In genomic region chr11:13334068-13334785, GRCh38 we compare ENCODE assay signal across 13 cellular contexts. TPM values are rescaled to one million over a fixed set of nuclear protein-coding genes. Genes with fewer than 3 reads are reported as not detected.
DNase-seq lines count a peak whose midpoint lies in the region; ATAC-seq and TF ChIP-seq lines count a peak whose summit lies in the region.
"Had no signal": no experiment of that assay in that cellular context is flagged by ENCODE, and none has a peak within 500 bp of the region (broad histone marks: within the 10 kb centered on the region; RNA-seq: fewer than 3 reads in every experiment).

No MANE protein-coding gene starts in this region.

- peaks cover 87% of the 10 kb centered on the region for H3K4me1 Mint-ChIP-seq in CD4-positive, alpha-beta T cell (ENCODE audit: low read depth)
- peaks cover 83% of the 10 kb centered on the region for H3K4me1 Mint-ChIP-seq in HFFc6 (ENCODE audit: low read depth)
- H3K4me1 Mint-ChIP-seq in naive thymus-derived CD4-positive, alpha-beta T cell: peaks cover 33 to 85% (median 78%) of the 10 kb centered on the region in 7 donors
- peaks cover 38% of the 10 kb centered on the region for H3K4me1 Mint-ChIP-seq in activated T-helper 2 cell treated with anti-CD3 and anti-CD28 coated beads, Interferon-gamma antibody, Interleukin-2, Interleukin-4, amounts not matched to agents 10 μg/mL and 5 μg/mL and 100 μg/mL, durations not matched to agents 14 hours and 24 hours and 36 hours (ENCODE audit: low read depth)

- H4K5ac ChIP-seq in mesendoderm (ENCODE audit: low read length): no peak overlapping the region

- H3K36me3 Mint-ChIP-seq in CD4-positive, alpha-beta T cell (ENCODE audit: low read depth): peaks cover 7% of the 10 kb centered on the region
- no peaks in the 10 kb centered on the region for H3K36me3 Mint-ChIP-seq in HFFc6 (ENCODE audit: low read depth)
- H3K36me3 Mint-ChIP-seq in naive thymus-derived CD4-positive, alpha-beta T cell: peaks cover 0 to 9% (median 0%) of the 10 kb centered on the region in 5 donors
- peaks cover 4% of the 10 kb centered on the region for H3K36me3 Mint-ChIP-seq in activated T-helper 2 cell treated with anti-CD3 and anti-CD28 coated beads, Interferon-gamma antibody, Interleukin-2, Interleukin-4, amounts not matched to agents 10 μg/mL and 5 μg/mL and 100 μg/mL, durations not matched to agents 14 hours and 24 hours and 36 hours (ENCODE audit: low read depth)

- no peak overlapping the region for H4K8ac ChIP-seq in mesendoderm (ENCODE audit: low read depth, low read length)

- peak overlapping the region; percentile 35 for H3K27ac Mint-ChIP-seq in CD4-positive, alpha-beta T cell
- H3K27ac Mint-ChIP-seq in HFFc6: peak overlapping the region; percentile 24; the same call in 1 of the 2 replicates
- H3K27ac Mint-ChIP-seq in naive thymus-derived CD4-positive, alpha-beta T cell: peak overlapping the region in 6 of 9 donors; percentile 1 to 68 (median 44)
- no peak overlapping the region for H3K27ac Mint-ChIP-seq in activated T-helper 2 cell treated with anti-CD3 and anti-CD28 coated beads, Interferon-gamma antibody, Interleukin-2, Interleukin-4, amounts not matched to agents 10 μg/mL and 5 μg/mL and 100 μg/mL, durations not matched to agents 14 hours and 24 hours and 36 hours

- POLR2A ChIA-PET in CD4-positive, alpha-beta T cell (lab: Charles Lee): no interaction called here
- POLR2A ChIA-PET in naive thymus-derived CD4-positive, alpha-beta T cell (lab: Charles Lee): interaction anchor here (1.1 kb wide), 1 partner anchor 11 kb away, joined by 5 read pairs; no protein-coding TSS in a partner anchor

- H3K18ac ChIP-seq in mesendoderm (ENCODE audit: low read length): no peak overlapping the region

- CTCF ChIA-PET in CD4-positive, alpha-beta T cell (lab: Charles Lee): interaction anchor here (0.7 to 3.5 kb wide), 5 partner anchors 11 to 86 kb away, joined by 3 to 26 read pairs (median 3); no protein-coding TSS in a partner anchor
- CTCF ChIA-PET in naive thymus-derived CD4-positive, alpha-beta T cell (lab: Charles Lee): interaction anchor here (1.1 to 3.2 kb wide), 5 partner anchors 43 to 371 kb away, joined by 3 to 15 read pairs (median 5); no protein-coding TSS in a partner anchor

- no peak overlapping the region for H3K56ac ChIP-seq in mesendoderm (ENCODE audit: low read length)

- no peak overlapping the region for H3K4me2 ChIP-seq in mesendoderm (ENCODE audit: low read length)
- H3K4me2 ChIP-seq: SK-N-SH had no signal

- H3K79me2 ChIP-seq in mesendoderm (ENCODE audit: control insufficient read depth, insufficient read depth, low read length): no peaks in the 10 kb centered on the region

- no peaks in the 10 kb centered on the region for H3K27me3 Mint-ChIP-seq in CD4-positive, alpha-beta T cell
- peaks cover 2% of the 10 kb centered on the region for H3K27me3 Mint-ChIP-seq in HFFc6 (ENCODE audit: insufficient read depth)
- H3K27me3 Mint-ChIP-seq in naive thymus-derived CD4-positive, alpha-beta T cell: no peaks in the 10 kb centered on the region
- no peaks in the 10 kb centered on the region for H3K27me3 Mint-ChIP-seq in activated T-helper 2 cell treated with anti-CD3 and anti-CD28 coated beads, Interferon-gamma antibody, Interleukin-2, Interleukin-4, amounts not matched to agents 10 μg/mL and 5 μg/mL and 100 μg/mL, durations not matched to agents 14 hours and 24 hours and 36 hours (ENCODE audit: low read depth)
- H3K27me3 Mint-ChIP-seq: activated naive CD8-positive, alpha-beta T cell treated with anti-CD3 and anti-CD28 coated beads, Interleukin-2, amount 10 ng/mL, durations not matched to agents 7 days and 5 days; central memory CD8-positive, alpha-beta T cell had no signal

- H3K4me3 ChIP-seq in breast epithelium (no peak overlapping the region), mesendoderm (ENCODE audit: low read length) (no peak overlapping the region)
- no peak overlapping the region for H3K4me3 ChIP-seq in naive thymus-derived CD4-positive, alpha-beta T cell (ENCODE audit: low read length)
- H3K4me3 ChIP-seq: testis had no signal

- no peak overlapping the region for H3K4ac ChIP-seq in mesendoderm (ENCODE audit: low read depth, low read length)

- no peak for ATAC-seq in CD4-positive, alpha-beta T cell (ENCODE audit: poor library complexity)
- ATAC-seq in naive thymus-derived CD4-positive, alpha-beta T cell: no peak

- no peaks in the 10 kb centered on the region for H3K9me3 ChIP-seq in CD4-positive, alpha-beta T cell (ENCODE audit: control insufficient read depth, low read length)
- no peaks in the 10 kb centered on the region for H3K9me3 ChIP-seq in breast epithelium
- no peaks in the 10 kb centered on the region for H3K9me3 ChIP-seq in naive thymus-derived CD4-positive, alpha-beta T cell (ENCODE audit: control insufficient read depth in 2 of 3, low read length in 3 of 3)
- H3K9me3 ChIP-seq: SK-N-SH, testis had no signal

- H3K9ac ChIP-seq in mesendoderm (ENCODE audit: low read length): no peak overlapping the region
- H3K9ac ChIP-seq: SK-N-SH had no signal

- H3K4me1 ChIP-seq in breast epithelium (peaks cover 6 to 26% of the 10 kb centered on the region in 2 donors), mesendoderm (ENCODE audit: control insufficient read depth, low read depth, low read length) (no peaks in the 10 kb centered on the region)
- peaks cover 17 to 34% of the 10 kb centered on the region in 2 donors for H3K4me1 ChIP-seq in naive thymus-derived CD4-positive, alpha-beta T cell (ENCODE audit: control insufficient read depth in 2 of 2, insufficient read depth in 2 of 2, low read length in 2 of 2)

- H2AK5ac ChIP-seq in mesendoderm (ENCODE audit: low read length): no peak overlapping the region

- no peak overlapping the region for H2BK120ac ChIP-seq in mesendoderm (ENCODE audit: low read depth, low read length)

- no peak overlapping the region for H3K4me3 Mint-ChIP-seq in CD4-positive, alpha-beta T cell
- no peak overlapping the region for H3K4me3 Mint-ChIP-seq in HFFc6
- peak overlapping the region in 3 of 10 donors; percentile 12 to 65 (median 46) for H3K4me3 Mint-ChIP-seq in naive thymus-derived CD4-positive, alpha-beta T cell
- no peak overlapping the region for H3K4me3 Mint-ChIP-seq in activated T-helper 2 cell treated with anti-CD3 and anti-CD28 coated beads, Interferon-gamma antibody, Interleukin-2, Interleukin-4, amounts not matched to agents 10 μg/mL and 5 μg/mL and 100 μg/mL, durations not matched to agents 14 hours and 24 hours and 36 hours (ENCODE audit: low read depth)
- H3K4me3 Mint-ChIP-seq: activated naive CD8-positive, alpha-beta T cell treated with anti-CD3 and anti-CD28 coated beads, Interleukin-2, amount 10 ng/mL, durations not matched to agents 7 days and 5 days; central memory CD8-positive, alpha-beta T cell had no signal

- no peak overlapping the region for H3K23ac ChIP-seq in mesendoderm (ENCODE audit: low read length)

- WGBS in mesendoderm (ENCODE audit: extremely low coverage, insufficient coverage, low lambda C conversion rate): no CpG with 5 or more reads among the region's 4 CpGs

- no peak for TF ChIP-seq POLR2A in breast epithelium (IDR thresholded peaks at IDR 0.05)

- intact Hi-C loops in CD4-positive, alpha-beta T cell (cut with DNase I, micrococcal nuclease): loop anchor here in 1 of 2 experiments (2.0 kb wide), 1 partner anchor 57 kb away; the partner anchor contains the start of gene BMAL1
- intact Hi-C loops in breast epithelium (cut with DNase I; ENCODE audit: low total_unique reads): no loop called here
- intact Hi-C loops in naive thymus-derived CD4-positive, alpha-beta T cell (cut with micrococcal nuclease): loop anchor here (2.0 to 10.0 kb wide), 3 partner anchors 15 to 151 kb away; partner anchors contain the start of gene BTBD10 (in 1 of the 2)
- intact Hi-C loops in activated T-helper 2 cell treated with anti-CD3 and anti-CD28 coated beads, Interferon-gamma antibody, Interleukin-2, Interleukin-4, amounts not matched to agents 10 μg/mL and 5 μg/mL and 100 μg/mL, durations not matched to agents 14 hours and 24 hours and 36 hours (cut with micrococcal nuclease): loop anchor here (2.0 kb wide), 2 partner anchors 47 to 151 kb away; no protein-coding TSS in a partner anchor

- H3K79me1 ChIP-seq in mesendoderm (ENCODE audit: low read length): no peaks in the 10 kb centered on the region

- TF ChIP-seq CTCF in CD4-positive, alpha-beta T cell (IDR thresholded peaks at IDR 0.05): no peak
- no peak for TF ChIP-seq CTCF in HFFc6 (IDR thresholded peaks at IDR 0.05)
- TF ChIP-seq CTCF in breast epithelium (IDR thresholded peaks at IDR 0.05): no peak

- H3K36me3 ChIP-seq in breast epithelium: no peaks in the 10 kb centered on the region
- no peaks in the 10 kb centered on the region for H3K36me3 ChIP-seq in naive thymus-derived CD4-positive, alpha-beta T cell (ENCODE audit: control insufficient read depth in 2 of 3, insufficient read depth in 3 of 3, low read length in 3 of 3)
- no peaks in the 10 kb centered on the region for H3K36me3 ChIP-seq in mesendoderm (ENCODE audit: control insufficient read depth, insufficient read depth, low read length)

- H3K27me3 ChIP-seq in CD4-positive, alpha-beta T cell (ENCODE audit: control insufficient read depth, insufficient read depth, low read length): no peaks in the 10 kb centered on the region
- H3K27me3 ChIP-seq in breast epithelium (no peaks in the 10 kb centered on the region), mesendoderm (ENCODE audit: insufficient read depth, low read length, poor library complexity) (no peaks in the 10 kb centered on the region)
- H3K27me3 ChIP-seq in naive thymus-derived CD4-positive, alpha-beta T cell (ENCODE audit: control insufficient read depth in 2 of 2, insufficient read depth in 2 of 2, low read length in 2 of 2): no peaks in the 10 kb centered on the region
- H3K27me3 ChIP-seq: testis had no signal

- no peak overlapping the region for H2BK5ac ChIP-seq in mesendoderm (ENCODE audit: low read length)

- H2BK15ac ChIP-seq in mesendoderm (replicated peaks; ENCODE audit: low read depth): no peak overlapping the region

- no peaks in the 10 kb centered on the region for H3K9me3 Mint-ChIP-seq in CD4-positive, alpha-beta T cell
- H3K9me3 Mint-ChIP-seq in HFFc6: no peaks in the 10 kb centered on the region
- H3K9me3 Mint-ChIP-seq in naive thymus-derived CD4-positive, alpha-beta T cell: no peaks in the 10 kb centered on the region
- no peaks in the 10 kb centered on the region for H3K9me3 Mint-ChIP-seq in activated T-helper 2 cell treated with anti-CD3 and anti-CD28 coated beads, Interferon-gamma antibody, Interleukin-2, Interleukin-4, amounts not matched to agents 10 μg/mL and 5 μg/mL and 100 μg/mL, durations not matched to agents 14 hours and 24 hours and 36 hours
- H3K9me3 Mint-ChIP-seq: activated naive CD8-positive, alpha-beta T cell treated with anti-CD3 and anti-CD28 coated beads, Interleukin-2, amount 10 ng/mL, durations not matched to agents 7 days and 5 days; central memory CD8-positive, alpha-beta T cell had no signal

- DNase-seq in CD4-positive, alpha-beta T cell: no peak
- DNase-seq in HFFc6 (no peak), breast epithelium (ENCODE audit: low spot score in 2 of 2) (no peak), NCI-H226 (no peak), mesendoderm (no peak), Ammon's horn (ENCODE audit: low spot score) (no peak)
- DNase-seq in naive thymus-derived CD4-positive, alpha-beta T cell: no peak
- no peak for DNase-seq in activated T-helper 2 cell treated with anti-CD3 and anti-CD28 coated beads, Interferon-gamma antibody, Interleukin-2, Interleukin-4, amounts not matched to agents 10 μg/mL and 5 μg/mL and 100 μg/mL, durations not matched to agents 14 hours and 24 hours and 36 hours (ENCODE audit: low spot score)
- DNase-seq: activated naive CD8-positive, alpha-beta T cell treated with anti-CD3 and anti-CD28 coated beads, Interleukin-2, amount 10 ng/mL, durations not matched to agents 7 days and 5 days; NCI-H1092 treated with DMSO at 0.1 percent for 48 hours; SK-N-SH; testis had no signal

- H3K27ac ChIP-seq in CD4-positive, alpha-beta T cell (ENCODE audit: low read depth, low read length): no peak overlapping the region
- peak overlapping the region; percentile 22 to 43 for H3K27ac ChIP-seq in breast epithelium
- H3K27ac ChIP-seq in naive thymus-derived CD4-positive, alpha-beta T cell (ENCODE audit: low read depth, low read length): no peak overlapping the region
- H3K27ac ChIP-seq in mesendoderm (ENCODE audit: low read depth, low read length): no peak overlapping the region
- H3K27ac ChIP-seq: testis had no signal

RNA-seq across cellular contexts. Expression of gene BMAL1, which starts 56.6 kb away (rescaled TPM):
- total RNA-seq in CD4-positive, alpha-beta T cell: 10 to 100 TPM; 71.3 to 73.3 TPM
- 10 to 100 TPM in 1 of 6 experiments, 1 to 10 TPM in 5; 6.9 to 10.4 (median 7.5) TPM for total RNA-seq in HFFc6 (2021; fragmentation: NEBNext Ultra II Directional; extraction: Animal tissue kit (Norgen Biotek cat#: 25700))
- 10 to 100 TPM; 42.0 to 57.5 (median 48.8) TPM for total RNA-seq in breast epithelium
- 10 to 100 TPM; 36.1 to 88.3 (median 68.4) TPM for total RNA-seq in naive thymus-derived CD4-positive, alpha-beta T cell
- 10 to 100 TPM; 12.8 to 16.3 TPM for polyA plus RNA-seq in naive thymus-derived CD4-positive, alpha-beta T cell
- polyA plus RNA-seq in mesendoderm (2013, experiment 1 of 2): 6.2 TPM
- 5.2 TPM for polyA plus RNA-seq in mesendoderm (2013, experiment 2 of 2)
- 17.9 and 21.1 TPM in 2 replicates for total RNA-seq in activated T-helper 2 cell treated with anti-CD3 and anti-CD28 coated beads, Interferon-gamma antibody, Interleukin-2, Interleukin-4, amounts not matched to agents 10 μg/mL and 5 μg/mL and 100 μg/mL, durations not matched to agents 14 hours and 24 hours and 36 hours

Comparison
In these comparisons a context has a peak if more than half of its experiments do, and no peak if none do; other contexts are left out.
1. H3K27ac ChIP-seq: peak in breast epithelium (2 of 2); none in CD4-positive, alpha-beta T cell (single experiment), naive thymus-derived CD4-positive, alpha-beta T cell (single experiment) and mesendoderm (single experiment).